Comparison of ENCODE assay signal across 20 cellular contexts in the genomic region with DNA sequence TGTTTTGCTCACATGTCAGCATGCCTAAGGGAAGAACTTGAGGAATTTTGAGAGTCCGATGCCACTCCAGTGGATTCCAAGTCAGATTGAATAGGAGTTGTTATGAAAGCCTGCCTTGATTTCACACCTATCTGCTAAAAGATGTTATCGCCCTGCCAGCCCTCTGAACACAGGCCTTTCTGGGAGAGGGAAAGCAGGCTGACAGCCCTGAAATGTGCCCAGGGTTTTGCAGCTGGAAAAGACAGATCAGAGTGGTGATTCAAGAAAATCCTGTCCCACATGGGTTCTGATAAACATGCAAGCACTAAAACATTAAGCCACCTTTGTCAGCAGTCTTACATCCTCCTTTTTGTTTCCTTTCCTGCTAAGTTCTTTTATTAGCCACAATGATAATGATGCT.
"Had no signal": no experiment of that assay in that cellular context is flagged by ENCODE, and none has a peak within 500 bp of the region (broad histone marks: within the 10 kb centered on the region; RNA-seq: fewer than 3 reads in every experiment).

No MANE protein-coding gene starts in this region.

- H3K27ac Mint-ChIP-seq: activated CD8-positive, alpha-beta T cell treated with anti-CD3 and anti-CD28 coated beads, Interleukin-2, amount 10 ng/mL, durations not matched to agents 7 days and 5 days; activated naive CD8-positive, alpha-beta T cell treated with anti-CD3 and anti-CD28 coated beads, Interleukin-2, amount 10 ng/mL, durations not matched to agents 7 days and 5 days; naive B cell; stimulated activated naive B cell treated with anti-CD40 and anti-IgM and Interleukin-4, amounts not matched to agents 10 μg/mL and 1 μg/mL and 100 μg/mL, for 72 hours; T-helper 2 cell treated with Interferon-gamma antibody and Interleukin-4, amounts not matched to agents 5 μg/mL and 100 μg/mL, for 36 hours had no signal

- H3K4me1 Mint-ChIP-seq: activated naive CD8-positive, alpha-beta T cell treated with anti-CD3 and anti-CD28 coated beads, Interleukin-2, amount 10 ng/mL, durations not matched to agents 7 days and 5 days; naive B cell had no signal

- H3K4me2 ChIP-seq: smooth muscle cell had no signal

- H3K9me3 Mint-ChIP-seq: activated naive CD8-positive, alpha-beta T cell treated with anti-CD3 and anti-CD28 coated beads, Interleukin-2, amount 10 ng/mL, durations not matched to agents 7 days and 5 days; naive B cell; neural crest cell; stimulated activated naive B cell treated with anti-CD40 and anti-IgM and Interleukin-4, amounts not matched to agents 10 μg/mL and 1 μg/mL and 100 μg/mL, for 72 hours; T-helper 2 cell treated with Interferon-gamma antibody and Interleukin-4, amounts not matched to agents 5 μg/mL and 100 μg/mL, for 36 hours had no signal

- ATAC-seq: activated CD8-positive, alpha-beta T cell treated with anti-CD3 and anti-CD28 coated beads, Interleukin-2, amount 10 ng/mL, durations not matched to agents 7 days and 5 days; gastrocnemius medialis; left colon had no signal

- H3K27me3 ChIP-seq: esophagus squamous epithelium, gastrocnemius medialis, transverse colon had no signal

- H3K36me3 ChIP-seq: esophagus squamous epithelium, gastrocnemius medialis, transverse colon had no signal

- H3K27ac ChIP-seq: gastrocnemius medialis, transverse colon had no signal

- H3K36me3 Mint-ChIP-seq: activated naive CD8-positive, alpha-beta T cell treated with anti-CD3 and anti-CD28 coated beads, Interleukin-2, amount 10 ng/mL, durations not matched to agents 7 days and 5 days; naive B cell; stimulated activated naive B cell treated with anti-CD40 and anti-IgM and Interleukin-4, amounts not matched to agents 10 μg/mL and 1 μg/mL and 100 μg/mL, for 72 hours had no signal

- H3K4me3 ChIP-seq: esophagus squamous epithelium, gastrocnemius medialis, smooth muscle cell, transverse colon had no signal

- H3K4me1 ChIP-seq: esophagus squamous epithelium, gastrocnemius medialis, transverse colon had no signal

- H3K27me3 Mint-ChIP-seq: activated naive CD8-positive, alpha-beta T cell treated with anti-CD3 and anti-CD28 coated beads, Interleukin-2, amount 10 ng/mL, durations not matched to agents 7 days and 5 days; naive B cell; stimulated activated naive B cell treated with anti-CD40 and anti-IgM and Interleukin-4, amounts not matched to agents 10 μg/mL and 1 μg/mL and 100 μg/mL, for 72 hours had no signal

- DNase-seq: activated CD4-positive, alpha-beta T cell treated with anti-CD3 and anti-CD28 coated beads for 1 hour; activated CD4-positive, alpha-beta T cell treated with anti-CD3 and anti-CD28 coated beads, Interleukin-2, amount 50 U/mL, for 1 hour; activated CD8-positive, alpha-beta T cell treated with anti-CD3 and anti-CD28 coated beads, Interleukin-2, amount 10 ng/mL, durations not matched to agents 7 days and 5 days; activated naive CD4-positive, alpha-beta T cell; activated naive CD8-positive, alpha-beta T cell treated with anti-CD3 and anti-CD28 coated beads, Interleukin-2, amount 10 ng/mL, durations not matched to agents 7 days and 5 days; activated T-cell treated with anti-CD3 and anti-CD28 coated beads, Interleukin-2, amount 50 U/mL, for 1 hour; amniotic stem cell; effector memory CD4-positive, alpha-beta T cell; esophagus squamous epithelium; gastrocnemius medialis; left colon; mesenchymal stem cell; naive B cell; stimulated activated CD4-positive, alpha-beta T cell treated with anti-CD3 and anti-CD28 coated beads, Interleukin-15, amount 100 ng/mL, for 24 hours; stimulated activated CD8-positive, alpha-beta memory T cell treated with anti-CD3 and anti-CD28 coated beads, Interleukin-4, amount 100 ng/mL, for 48 hours; stimulated activated naive B cell treated with anti-CD40 and anti-IgM and Interleukin-4, amounts not matched to agents 10 μg/mL and 1 μg/mL and 100 μg/mL, for 72 hours; transverse colon had no signal

- H3K4me3 Mint-ChIP-seq: activated CD8-positive, alpha-beta T cell treated with anti-CD3 and anti-CD28 coated beads, Interleukin-2, amount 10 ng/mL, durations not matched to agents 7 days and 5 days; activated naive CD8-positive, alpha-beta T cell treated with anti-CD3 and anti-CD28 coated beads, Interleukin-2, amount 10 ng/mL, durations not matched to agents 7 days and 5 days; naive B cell; neural crest cell; stimulated activated naive B cell treated with anti-CD40 and anti-IgM and Interleukin-4, amounts not matched to agents 10 μg/mL and 1 μg/mL and 100 μg/mL, for 72 hours; T-helper 2 cell treated with Interferon-gamma antibody and Interleukin-4, amounts not matched to agents 5 μg/mL and 100 μg/mL, for 36 hours had no signal

- H3K9me3 ChIP-seq: esophagus squamous epithelium, gastrocnemius medialis, transverse colon had no signal
